ENCODE assay signal across 18 cellular contexts in genomic region chr7:95621404-95621803, GRCh38. TPM values are rescaled to one million over a fixed set of nuclear protein-coding genes. Genes with fewer than 3 reads are reported as not detected.
A peak's percentile ranks its signal among the peaks of the same experiment; 100 is the strongest.
DNase-seq lines count a peak whose midpoint lies in the region; ATAC-seq, FAIRE-seq and TF ChIP-seq lines count a peak whose summit lies in the region.
"Had no signal": no experiment of that assay in that cellular context is flagged by ENCODE, and none has a peak within 500 bp of the region (broad histone marks: within the 10 kb centered on the region; RNA-seq: fewer than 3 reads in every experiment).

No MANE protein-coding gene starts in this region.

- TF ChIP-seq CTCF in pancreas (IDR thresholded peaks at IDR 0.05), result no peak
- TF ChIP-seq CTCF in endothelial cell (IDR thresholded peaks at IDR 0.05; ENCODE audit: unreplicated experiment), result no peak

- H3K27me3 ChIP-seq in pancreas, result no peaks in the 10 kb centered on the region
- H3K27me3 ChIP-seq in subcutaneous abdominal adipose tissue (ENCODE audit: control insufficient read depth in 5 of 5, insufficient read depth in 4 of 5, low read length in 5 of 5), result no peaks in the 10 kb centered on the region
- H3K27me3 ChIP-seq: BLaER1 treated with 17β-estradiol and CSF1 and Interleukin-3, amounts not matched to agents 10 nM and 100 nM had no signal

- peaks cover 17 to 32% (median 22%) of the 10 kb centered on the region in 3 donors for H3K4me1 ChIP-seq in pancreas
- H3K4me1 ChIP-seq in subcutaneous abdominal adipose tissue (ENCODE audit: control insufficient read depth in 5 of 5, insufficient read depth in 5 of 5, low read length in 5 of 5), result no peaks in the 10 kb centered on the region
- H3K4me1 ChIP-seq: HAP-1 had no signal

- H3K36me3 ChIP-seq in pancreas, result no peaks in the 10 kb centered on the region
- no peaks in the 10 kb centered on the region for H3K36me3 ChIP-seq in subcutaneous abdominal adipose tissue (ENCODE audit: control insufficient read depth in 5 of 5, insufficient read depth in 5 of 5, low read length in 5 of 5)
- H3K36me3 ChIP-seq: BLaER1 treated with 17β-estradiol and CSF1 and Interleukin-3, amounts not matched to agents 10 nM and 100 nM; HAP-1 had no signal

- no peak overlapping the region for H3K9ac ChIP-seq in subcutaneous abdominal adipose tissue (ENCODE audit: low read length in 5 of 5)
- H3K9ac ChIP-seq: BLaER1 treated with 17β-estradiol and CSF1 and Interleukin-3, amounts not matched to agents 10 nM and 100 nM; GM23248 had no signal

- no peak for FAIRE-seq in pancreas (lab: Jason Lieb, UNC)
- FAIRE-seq: GM12892, GM18507 had no signal

- no peak overlapping the region for H3K27ac Mint-ChIP-seq in endothelial cell (ENCODE audit: unreplicated experiment)
- H3K27ac Mint-ChIP-seq in activated T-helper 2 cell treated with anti-CD3 and anti-CD28 coated beads, Interferon-gamma antibody, Interleukin-2, Interleukin-4, amounts not matched to agents 10 μg/mL and 5 μg/mL and 100 μg/mL, durations not matched to agents 14 hours and 24 hours and 36 hours, result no peak overlapping the region
- H3K27ac Mint-ChIP-seq: B cell; CD8-positive, alpha-beta T cell had no signal

- peak in 1 of 61 donors; percentile 1 for DNase-seq in caudate nucleus (lab: John Stamatoyannopoulos, UW)
- peak in 1 of 6 donors; percentile 63 for DNase-seq in pancreas
- no peak for DNase-seq in endothelial cell (ENCODE audit: low spot score)
- DNase-seq in activated T-helper 2 cell treated with anti-CD3 and anti-CD28 coated beads, Interferon-gamma antibody, Interleukin-2, Interleukin-4, amounts not matched to agents 10 μg/mL and 5 μg/mL and 100 μg/mL, durations not matched to agents 14 hours and 24 hours and 36 hours (ENCODE audit: low spot score), result no peak
- DNase-seq in DMS153 treated with DMSO at 0.1 percent for 48 hours (lab: John Stamatoyannopoulos, UW; ENCODE audit: unreplicated experiment), result no peak
- DNase-seq: Calu3; CD8-positive, alpha-beta T cell; DMS 273 treated with DMSO at 0.1 percent for 48 hours; GDM1; GM23248 had no signal

- no peak overlapping the region for H3K4me3 ChIP-seq in pancreas
- no peak overlapping the region for H3K4me3 ChIP-seq in subcutaneous abdominal adipose tissue (ENCODE audit: low read depth in 1 of 5, low read length in 5 of 5)
- H3K4me3 ChIP-seq: BLaER1 treated with 17β-estradiol and CSF1 and Interleukin-3, amounts not matched to agents 10 nM and 100 nM; GM23248; HAP-1 had no signal

- WGBS in pancreas, 2 donors, result 29% methylated on average over 1 of the region's 1 CpG

- no peaks in the 10 kb centered on the region for H3K9me3 Mint-ChIP-seq in endothelial cell (ENCODE audit: unreplicated experiment)
- no peaks in the 10 kb centered on the region for H3K9me3 Mint-ChIP-seq in activated T-helper 2 cell treated with anti-CD3 and anti-CD28 coated beads, Interferon-gamma antibody, Interleukin-2, Interleukin-4, amounts not matched to agents 10 μg/mL and 5 μg/mL and 100 μg/mL, durations not matched to agents 14 hours and 24 hours and 36 hours
- H3K9me3 Mint-ChIP-seq: CD8-positive, alpha-beta T cell had no signal

- ATAC-seq in pancreas, result peak; percentile 82 to 92 (median 88)
- ATAC-seq: CD8-positive, alpha-beta T cell had no signal

- no peaks in the 10 kb centered on the region for H3K36me3 Mint-ChIP-seq in endothelial cell (ENCODE audit: low read depth, unreplicated experiment)
- no peaks in the 10 kb centered on the region for H3K36me3 Mint-ChIP-seq in activated T-helper 2 cell treated with anti-CD3 and anti-CD28 coated beads, Interferon-gamma antibody, Interleukin-2, Interleukin-4, amounts not matched to agents 10 μg/mL and 5 μg/mL and 100 μg/mL, durations not matched to agents 14 hours and 24 hours and 36 hours (ENCODE audit: low read depth)
- H3K36me3 Mint-ChIP-seq: CD8-positive, alpha-beta T cell had no signal

- intact Hi-C loops in pancreas (cut with DNase I), result no loop called here
- intact Hi-C loops in activated T-helper 2 cell treated with anti-CD3 and anti-CD28 coated beads, Interferon-gamma antibody, Interleukin-2, Interleukin-4, amounts not matched to agents 10 μg/mL and 5 μg/mL and 100 μg/mL, durations not matched to agents 14 hours and 24 hours and 36 hours (cut with micrococcal nuclease), result no loop called here

- peaks cover 2% of the 10 kb centered on the region for H3K27me3 Mint-ChIP-seq in endothelial cell (ENCODE audit: unreplicated experiment)
- H3K27me3 Mint-ChIP-seq in activated T-helper 2 cell treated with anti-CD3 and anti-CD28 coated beads, Interferon-gamma antibody, Interleukin-2, Interleukin-4, amounts not matched to agents 10 μg/mL and 5 μg/mL and 100 μg/mL, durations not matched to agents 14 hours and 24 hours and 36 hours (ENCODE audit: low read depth), result peaks cover 1% of the 10 kb centered on the region

- H3K27ac ChIP-seq in caudate nucleus (ENCODE audit: low read depth, low read length), result peak overlapping the region; percentile 55
- peak overlapping the region; percentile 57 to 77 (median 67) for H3K27ac ChIP-seq in pancreas
- peak overlapping the region; percentile 20 for H3K27ac ChIP-seq in subcutaneous abdominal adipose tissue (ENCODE audit: low read depth, low read length)
- H3K27ac ChIP-seq: BLaER1 treated with 17β-estradiol and CSF1 and Interleukin-3, amounts not matched to agents 10 nM and 100 nM; GM23248; HL-60 had no signal

- H3K9me3 ChIP-seq in pancreas (no peaks in the 10 kb centered on the region), subcutaneous abdominal adipose tissue (ENCODE audit: control insufficient read depth in 5 of 5, low read length in 5 of 5) (peaks cover 0 to 3% (median 0%) of the 10 kb centered on the region in 5 donors)
- H3K9me3 ChIP-seq: HAP-1 had no signal

- no peak overlapping the region for H3K4me3 Mint-ChIP-seq in endothelial cell (ENCODE audit: unreplicated experiment)
- H3K4me3 Mint-ChIP-seq in activated T-helper 2 cell treated with anti-CD3 and anti-CD28 coated beads, Interferon-gamma antibody, Interleukin-2, Interleukin-4, amounts not matched to agents 10 μg/mL and 5 μg/mL and 100 μg/mL, durations not matched to agents 14 hours and 24 hours and 36 hours (ENCODE audit: low read depth), result no peak overlapping the region
- H3K4me3 Mint-ChIP-seq: B cell; CD8-positive, alpha-beta T cell had no signal

- H3K4me1 Mint-ChIP-seq in endothelial cell (ENCODE audit: unreplicated experiment), result no peaks in the 10 kb centered on the region
- no peaks in the 10 kb centered on the region for H3K4me1 Mint-ChIP-seq in activated T-helper 2 cell treated with anti-CD3 and anti-CD28 coated beads, Interferon-gamma antibody, Interleukin-2, Interleukin-4, amounts not matched to agents 10 μg/mL and 5 μg/mL and 100 μg/mL, durations not matched to agents 14 hours and 24 hours and 36 hours (ENCODE audit: low read depth)
- H3K4me1 Mint-ChIP-seq: B cell had no signal

RNA-seq across cellular contexts. Expression of gene PDK4, which starts 25.1 kb away (rescaled TPM):
- total RNA-seq in pancreas (100 to 1,000 TPM in 1 of 6 donors, 10 to 100 TPM in 5; 20.4 to 679 (median 53.0) TPM), endothelial cell (ENCODE audit: unreplicated experiment) (0.23 TPM)
- 10 to 100 TPM; 71.3 to 71.7 TPM for polyA plus RNA-seq in pancreas
- not detected in 2 replicates for total RNA-seq in activated T-helper 2 cell treated with anti-CD3 and anti-CD28 coated beads, Interferon-gamma antibody, Interleukin-2, Interleukin-4, amounts not matched to agents 10 μg/mL and 5 μg/mL and 100 μg/mL, durations not matched to agents 14 hours and 24 hours and 36 hours
- total RNA-seq: CD8-positive, alpha-beta T cell; HT1080 had no signal

Comparison
In these comparisons a context has a peak if more than half of its experiments do, and no peak if none do; other contexts are left out.
1. RNA of gene PDK4, which starts 25.1 kb away (total RNA-seq): 20.4 to 679 TPM in pancreas; 0.23 TPM in endothelial cell (single experiment) and not detected in activated T-helper 2 cell treated with anti-CD3 and anti-CD28 coated beads, Interferon-gamma antibody, Interleukin-2, Interleukin-4, amounts not matched to agents 10 μg/mL and 5 μg/mL and 100 μg/mL, durations not matched to agents 14 hours and 24 hours and 36 hours; every median in the first group is over 10 times any median in the second.
2. Peak in every context shown above with its lines, with median percentiles within 50 percentile points of each other: H3K27ac ChIP-seq.